ENCODE assay signal across 1 cellular context in the genomic region with DNA sequence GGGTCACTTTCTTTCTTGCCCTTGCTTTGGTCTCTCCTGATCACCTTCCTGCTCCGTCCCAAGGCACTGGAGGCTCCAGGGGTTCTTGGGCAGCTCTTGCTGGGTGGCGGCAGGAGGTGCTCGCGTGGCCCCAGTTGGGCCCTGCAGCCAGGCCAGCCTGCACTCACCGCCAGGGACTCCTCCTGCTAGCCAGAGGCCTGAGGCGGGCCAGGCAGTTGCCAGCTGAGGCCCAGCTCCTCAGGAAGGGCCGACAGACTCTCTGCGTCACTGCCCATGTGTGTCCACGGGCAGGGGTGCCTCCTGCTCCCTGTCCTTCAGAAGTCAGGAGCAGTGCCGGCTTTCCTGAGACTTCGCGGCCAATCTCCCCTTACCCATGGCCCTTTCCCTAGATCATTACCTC.
TF ChIP-seq lines count a peak whose summit lies in the region.

No MANE protein-coding gene starts in this region.

TF ChIP-seq in K562, 482 proteins besides CTCF, POLR2A, EP300 and RAD21 (continued from another document):
- TF ChIP-seq, protein P1, sequence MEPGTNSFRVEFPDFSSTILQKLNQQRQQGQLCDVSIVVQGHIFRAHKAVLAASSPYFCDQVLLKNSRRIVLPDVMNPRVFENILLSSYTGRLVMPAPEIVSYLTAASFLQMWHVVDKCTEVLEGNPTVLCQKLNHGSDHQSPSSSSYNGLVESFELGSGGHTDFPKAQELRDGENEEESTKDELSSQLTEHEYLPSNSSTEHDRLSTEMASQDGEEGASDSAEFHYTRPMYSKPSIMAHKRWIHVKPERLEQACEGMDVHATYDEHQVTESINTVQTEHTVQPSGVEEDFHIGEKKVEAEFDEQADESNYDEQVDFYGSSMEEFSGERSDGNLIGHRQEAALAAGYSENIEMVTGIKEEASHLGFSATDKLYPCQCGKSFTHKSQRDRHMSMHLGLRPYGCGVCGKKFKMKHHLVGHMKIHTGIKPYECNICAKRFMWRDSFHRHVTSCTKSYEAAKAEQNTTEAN (CRISPR knock-in tag; IDR thresholded peaks at IDR 0.05) = no peak
- TF ChIP-seq POLR2G (IDR thresholded peaks at IDR 0.05; ENCODE audit: low read depth, low read length) (peak; percentile 36), SIN3B (IDR thresholded peaks at IDR 0.05; ENCODE audit: low read depth) (no peak), GABPB2 (CRISPR knock-in tag; conservative IDR thresholded peaks at IDR 0.05) (no peak), PCBP2 (IDR thresholded peaks at IDR 0.05; ENCODE audit: low read depth, low read length, poor library complexity, severe bottlenecking) (no peak), SIX5 (IDR thresholded peaks at IDR 0.05; ENCODE audit: borderline replicate concordance in 1 of 2, insufficient read depth in 1 of 2, low read depth in 1 of 2, low read length in 2 of 2) (no peak), GTF2B (IDR thresholded peaks at IDR 0.05; ENCODE audit: extremely low read depth, insufficient read length) (no peak), PTTG1 (tag; IDR thresholded peaks at IDR 0.05; ENCODE audit: low read depth) (no peak), THRAP3 (IDR thresholded peaks at IDR 0.05; ENCODE audit: borderline replicate concordance) (no peak), RBM22 (IDR thresholded peaks at IDR 0.05; ENCODE audit: low read depth, low read length, poor library complexity, severe bottlenecking) (peak; percentile 41)
- TF ChIP-seq, protein P2, sequence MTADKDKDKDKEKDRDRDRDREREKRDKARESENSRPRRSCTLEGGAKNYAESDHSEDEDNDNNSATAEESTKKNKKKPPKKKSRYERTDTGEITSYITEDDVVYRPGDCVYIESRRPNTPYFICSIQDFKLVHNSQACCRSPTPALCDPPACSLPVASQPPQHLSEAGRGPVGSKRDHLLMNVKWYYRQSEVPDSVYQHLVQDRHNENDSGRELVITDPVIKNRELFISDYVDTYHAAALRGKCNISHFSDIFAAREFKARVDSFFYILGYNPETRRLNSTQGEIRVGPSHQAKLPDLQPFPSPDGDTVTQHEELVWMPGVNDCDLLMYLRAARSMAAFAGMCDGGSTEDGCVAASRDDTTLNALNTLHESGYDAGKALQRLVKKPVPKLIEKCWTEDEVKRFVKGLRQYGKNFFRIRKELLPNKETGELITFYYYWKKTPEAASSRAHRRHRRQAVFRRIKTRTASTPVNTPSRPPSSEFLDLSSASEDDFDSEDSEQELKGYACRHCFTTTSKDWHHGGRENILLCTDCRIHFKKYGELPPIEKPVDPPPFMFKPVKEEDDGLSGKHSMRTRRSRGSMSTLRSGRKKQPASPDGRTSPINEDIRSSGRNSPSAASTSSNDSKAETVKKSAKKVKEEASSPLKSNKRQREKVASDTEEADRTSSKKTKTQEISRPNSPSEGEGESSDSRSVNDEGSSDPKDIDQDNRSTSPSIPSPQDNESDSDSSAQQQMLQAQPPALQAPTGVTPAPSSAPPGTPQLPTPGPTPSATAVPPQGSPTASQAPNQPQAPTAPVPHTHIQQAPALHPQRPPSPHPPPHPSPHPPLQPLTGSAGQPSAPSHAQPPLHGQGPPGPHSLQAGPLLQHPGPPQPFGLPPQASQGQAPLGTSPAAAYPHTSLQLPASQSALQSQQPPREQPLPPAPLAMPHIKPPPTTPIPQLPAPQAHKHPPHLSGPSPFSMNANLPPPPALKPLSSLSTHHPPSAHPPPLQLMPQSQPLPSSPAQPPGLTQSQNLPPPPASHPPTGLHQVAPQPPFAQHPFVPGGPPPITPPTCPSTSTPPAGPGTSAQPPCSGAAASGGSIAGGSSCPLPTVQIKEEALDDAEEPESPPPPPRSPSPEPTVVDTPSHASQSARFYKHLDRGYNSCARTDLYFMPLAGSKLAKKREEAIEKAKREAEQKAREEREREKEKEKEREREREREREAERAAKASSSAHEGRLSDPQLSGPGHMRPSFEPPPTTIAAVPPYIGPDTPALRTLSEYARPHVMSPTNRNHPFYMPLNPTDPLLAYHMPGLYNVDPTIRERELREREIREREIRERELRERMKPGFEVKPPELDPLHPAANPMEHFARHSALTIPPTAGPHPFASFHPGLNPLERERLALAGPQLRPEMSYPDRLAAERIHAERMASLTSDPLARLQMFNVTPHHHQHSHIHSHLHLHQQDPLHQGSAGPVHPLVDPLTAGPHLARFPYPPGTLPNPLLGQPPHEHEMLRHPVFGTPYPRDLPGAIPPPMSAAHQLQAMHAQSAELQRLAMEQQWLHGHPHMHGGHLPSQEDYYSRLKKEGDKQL (CRISPR knock-in tag; IDR thresholded peaks at IDR 0.05; ENCODE audit: borderline replicate concordance) = no peak
